Comparison of ENCODE assay signal across 24 cellular contexts in the genomic region with DNA sequence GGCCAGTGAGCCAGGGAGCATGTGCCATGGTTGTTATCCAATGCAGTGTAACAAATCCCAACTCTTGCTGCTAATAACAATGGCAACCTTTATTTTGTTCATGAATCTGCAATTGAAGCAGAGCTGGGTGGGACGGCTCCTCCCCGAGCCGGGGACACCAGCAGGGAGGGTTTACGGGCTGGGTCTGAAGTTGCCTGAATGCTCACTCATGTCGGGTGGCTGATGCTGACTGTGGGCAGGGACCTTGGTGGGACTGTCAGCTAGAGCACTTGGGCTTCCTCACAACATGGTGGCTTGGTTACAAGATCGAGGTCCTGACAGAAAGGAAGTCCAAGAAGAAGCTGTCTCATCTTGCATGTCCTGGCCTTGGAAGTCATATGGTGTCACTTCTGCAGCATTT.
"Had no signal": no experiment of that assay in that cellular context is flagged by ENCODE, and none has a peak within 500 bp of the region (broad histone marks: within the 10 kb centered on the region; RNA-seq: fewer than 3 reads in every experiment).

No MANE protein-coding gene starts in this region.

- H3K36me3 Mint-ChIP-seq: mesothelial cell of epicardium; natural killer cell treated with Interleukin-12 subunit alpha and Interleukin-12 subunit beta and Interleukin-15 and Interleukin-18, amount 100 ng/mL, for 72 hours had no signal

- H3K4me3 Mint-ChIP-seq: effector memory CD8-positive, alpha-beta T cell; mesothelial cell of epicardium; naive B cell; natural killer cell treated with Interleukin-12 subunit alpha and Interleukin-12 subunit beta and Interleukin-15 and Interleukin-18, amount 100 ng/mL, for 72 hours; neural crest cell; stimulated activated naive CD8-positive, alpha-beta T cell treated with anti-CD3 and anti-CD28 coated beads, Interleukin-15, amount 100 ng/mL, for 72 hours had no signal

- DNase-seq: cortex of kidney; effector memory CD8-positive, alpha-beta T cell; esophagus squamous epithelium; foreskin melanocyte; kidney; mesenchymal stem cell; naive B cell; stimulated activated CD4-positive, alpha-beta T cell treated with anti-CD3 and anti-CD28 coated beads, Interleukin-15, amount 100 ng/mL, for 24 hours; stimulated activated CD4-positive, alpha-beta T cell treated with anti-CD3 and anti-CD28 coated beads, Interleukin-2, amount 100 ng/mL, for 48 hours; stimulated activated CD8-positive, alpha-beta memory T cell treated with anti-CD3 and anti-CD28 coated beads, Interleukin-4, amount 100 ng/mL, for 48 hours; stimulated activated naive CD4-positive, alpha-beta T cell; stimulated activated naive CD8-positive, alpha-beta T cell treated with anti-CD3 and anti-CD28 coated beads, Interleukin-15, amount 100 ng/mL, for 72 hours; thyroid gland; trophoblast cell had no signal

- H3K27me3 ChIP-seq: thyroid gland had no signal

- H3K27ac Mint-ChIP-seq: effector memory CD8-positive, alpha-beta T cell; mesothelial cell of epicardium; naive B cell; natural killer cell treated with Interleukin-12 subunit alpha and Interleukin-12 subunit beta and Interleukin-15 and Interleukin-18, amount 100 ng/mL, for 72 hours had no signal

- H3K4me3 ChIP-seq: esophagus squamous epithelium, mucosa of descending colon, prostate gland, skin epidermis, thyroid gland had no signal

- ATAC-seq: effector memory CD8-positive, alpha-beta T cell; left lobe of liver; mucosa of descending colon; natural killer cell treated with Interleukin-12 subunit alpha and Interleukin-12 subunit beta and Interleukin-15 and Interleukin-18, amount 100 ng/mL, for 72 hours; right cardiac atrium; stimulated activated naive CD8-positive, alpha-beta T cell treated with anti-CD3 and anti-CD28 coated beads, Interleukin-15, amount 100 ng/mL, for 72 hours had no signal

- H3K9me3 ChIP-seq: neutrophil, prostate gland, thyroid gland had no signal

- H3K27ac ChIP-seq: esophagus squamous epithelium, neutrophil, parathyroid adenoma, prostate gland, skin epidermis, thyroid gland had no signal

- H3K27me3 Mint-ChIP-seq: stimulated activated naive CD8-positive, alpha-beta T cell treated with anti-CD3 and anti-CD28 coated beads, Interleukin-15, amount 100 ng/mL, for 72 hours had no signal

- H3K9me3 Mint-ChIP-seq: effector memory CD8-positive, alpha-beta T cell; mesothelial cell of epicardium; natural killer cell treated with Interleukin-12 subunit alpha and Interleukin-12 subunit beta and Interleukin-15 and Interleukin-18, amount 100 ng/mL, for 72 hours; stimulated activated naive CD8-positive, alpha-beta T cell treated with anti-CD3 and anti-CD28 coated beads, Interleukin-15, amount 100 ng/mL, for 72 hours had no signal

- H3K4me1 ChIP-seq: parathyroid adenoma, prostate gland had no signal

- H3K36me3 ChIP-seq: esophagus squamous epithelium, neutrophil, prostate gland, thyroid gland had no signal
